24 cellular contexts compared by ENCODE assay signal in the genomic region with DNA sequence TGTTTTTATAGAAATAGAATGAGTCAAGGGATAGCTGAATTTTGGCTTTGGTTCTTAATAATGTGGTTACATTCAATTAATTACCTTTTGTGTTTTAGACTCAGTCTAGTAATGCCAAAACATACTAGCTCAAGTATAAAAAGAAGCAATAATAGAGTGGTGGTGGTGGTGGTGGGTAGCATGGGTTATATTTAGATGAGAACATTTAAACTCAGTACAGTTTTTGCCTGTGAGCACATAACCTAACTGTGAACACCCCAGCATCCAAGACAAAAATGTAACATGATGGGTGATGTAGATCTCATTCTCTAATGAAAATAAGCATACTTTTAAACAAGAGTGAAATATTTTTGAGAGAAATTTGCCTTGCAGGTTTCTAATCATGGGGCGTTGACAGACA. TPM values are rescaled to one million over a fixed set of nuclear protein-coding genes. Genes with fewer than 3 reads are reported as not detected.
DNase-seq lines count a peak whose midpoint lies in the region; ATAC-seq and TF ChIP-seq lines count a peak whose summit lies in the region.
"Had no signal": no experiment of that assay in that cellular context is flagged by ENCODE, and none has a peak within 500 bp of the region (broad histone marks: within the 10 kb centered on the region; RNA-seq: fewer than 3 reads in every experiment).

No MANE protein-coding gene starts in this region.

- TF ChIP-seq CTCF in left ventricle myocardium inferior (IDR thresholded peaks at IDR 0.05; ENCODE audit: borderline replicate concordance) (no peak), heart left ventricle (IDR thresholded peaks at IDR 0.05) (no peak), brain (conservative IDR thresholded peaks at IDR 0.05) (no peak), neutrophil (IDR thresholded peaks at IDR 0.05) (no peak), GM10266 (IDR thresholded peaks at IDR 0.05; ENCODE audit: control insufficient read depth, insufficient read depth, low read depth, missing control alignments) (no peak)

- no peaks in the 10 kb centered on the region for H3K27me3 Mint-ChIP-seq in brain
- H3K27me3 Mint-ChIP-seq: activated naive CD8-positive, alpha-beta T cell treated with anti-CD3 and anti-CD28 coated beads, Interleukin-2, amount 50 U/mL, for 24 hours; activated T-cell treated with anti-CD3 and anti-CD28 coated beads, Interleukin-2, amount 50 U/mL, for 24 hours; IgD-negative memory B cell; memory B cell had no signal

- no peaks in the 10 kb centered on the region for H3K9me3 Mint-ChIP-seq in brain
- H3K9me3 Mint-ChIP-seq: activated naive CD8-positive, alpha-beta T cell treated with anti-CD3 and anti-CD28 coated beads, Interleukin-2, amount 50 U/mL, for 24 hours; activated T-cell treated with anti-CD3 and anti-CD28 coated beads, Interleukin-2, amount 50 U/mL, for 24 hours; CD14-positive monocyte; IgD-negative memory B cell; memory B cell; neural progenitor cell; T-helper 1 cell treated with Interleukin-12 subunit alpha and Interleukin-12 subunit beta and Interleukin-4 antibody, amounts not matched to agents 30 μg/mL and 1 μg/mL, for 36 hours had no signal

- peak overlapping the region; percentile 28 for H3K4me3 ChIP-seq in left ventricle myocardium inferior
- no peak overlapping the region for H3K4me3 ChIP-seq in heart left ventricle
- H3K4me3 ChIP-seq in neutrophil (ENCODE audit: low read depth in 1 of 2, low read length in 1 of 2), result no peak overlapping the region
- H3K4me3 ChIP-seq: neural progenitor cell, upper lobe of right lung had no signal

- H3K27ac ChIP-seq in left ventricle myocardium inferior (replicated peaks) (peak overlapping the region; percentile 36), heart left ventricle (peak overlapping the region in 1 of 12 donors; percentile 18), neutrophil (peak overlapping the region; percentile 27)
- H3K27ac ChIP-seq: neural progenitor cell, upper lobe of right lung had no signal

- H3K27me3 ChIP-seq in left ventricle myocardium inferior (ENCODE audit: low read depth) (no peaks in the 10 kb centered on the region), heart left ventricle (no peaks in the 10 kb centered on the region), neutrophil (no peaks in the 10 kb centered on the region)
- H3K27me3 ChIP-seq: neural progenitor cell, upper lobe of right lung had no signal

- 53 to 78% (median 73%) methylated on average over 1 of the region's 1 CpG for WGBS in heart left ventricle, 4 donors

- no peak for TF ChIP-seq POLR2A in heart left ventricle (IDR thresholded peaks at IDR 0.05)

- peak overlapping the region in 4 of 5 experiments; percentile 4 to 64 (median 39) for H3K4me3 Mint-ChIP-seq in brain
- H3K4me3 Mint-ChIP-seq: activated naive CD8-positive, alpha-beta T cell treated with anti-CD3 and anti-CD28 coated beads, Interleukin-2, amount 50 U/mL, for 24 hours; activated T-cell treated with anti-CD3 and anti-CD28 coated beads, Interleukin-2, amount 50 U/mL, for 24 hours; CD14-positive monocyte; memory B cell; neural progenitor cell; T-helper 1 cell treated with Interleukin-12 subunit alpha and Interleukin-12 subunit beta and Interleukin-4 antibody, amounts not matched to agents 30 μg/mL and 1 μg/mL, for 36 hours had no signal

- no peak for ATAC-seq in heart left ventricle
- ATAC-seq in GM19467 (IDR thresholded peaks at IDR 0.05; ENCODE audit: unreplicated experiment), result no peak
- ATAC-seq: activated naive CD8-positive, alpha-beta T cell treated with anti-CD3 and anti-CD28 coated beads, Interleukin-2, amount 50 U/mL, for 24 hours; sciatic nerve; upper lobe of right lung had no signal

- intact Hi-C loops in left ventricle myocardium inferior (cut with micrococcal nuclease) (no loop called here), heart left ventricle (cut with DNase I) (no loop called here)

- H3K4me1 ChIP-seq in left ventricle myocardium inferior, result peaks cover 96% of the 10 kb centered on the region
- H3K4me1 ChIP-seq in heart left ventricle, result peaks cover 0 to 79% (median 54%) of the 10 kb centered on the region in 12 donors
- H3K4me1 ChIP-seq in neutrophil (ENCODE audit: control insufficient read depth in 1 of 2, insufficient read depth in 1 of 2, low read depth in 1 of 2, low read length in 1 of 2), result peaks cover 31 to 59% of the 10 kb centered on the region in 2 experiments
- H3K4me1 ChIP-seq: Caco-2, neural progenitor cell had no signal

- H3K36me3 ChIP-seq in left ventricle myocardium inferior (peaks cover 13% of the 10 kb centered on the region), heart left ventricle (peaks cover 0 to 10% (median 0%) of the 10 kb centered on the region in 9 donors), neutrophil (no peaks in the 10 kb centered on the region)
- H3K36me3 ChIP-seq: neural progenitor cell, upper lobe of right lung had no signal

- H3K9me3 ChIP-seq in left ventricle myocardium inferior (replicated peaks), result no peaks in the 10 kb centered on the region
- no peaks in the 10 kb centered on the region for H3K9me3 ChIP-seq in heart left ventricle
- H3K9me3 ChIP-seq in neutrophil, result no peaks in the 10 kb centered on the region
- H3K9me3 ChIP-seq: Caco-2, upper lobe of right lung had no signal

- H3K27ac Mint-ChIP-seq in brain, result no peak overlapping the region
- H3K27ac Mint-ChIP-seq: activated naive CD8-positive, alpha-beta T cell treated with anti-CD3 and anti-CD28 coated beads, Interleukin-2, amount 50 U/mL, for 24 hours; activated T-cell treated with anti-CD3 and anti-CD28 coated beads, Interleukin-2, amount 50 U/mL, for 24 hours; neural progenitor cell; T-helper 1 cell treated with Interleukin-12 subunit alpha and Interleukin-12 subunit beta and Interleukin-4 antibody, amounts not matched to agents 30 μg/mL and 1 μg/mL, for 36 hours had no signal

- H3K4me1 Mint-ChIP-seq in brain, result peaks cover 74% of the 10 kb centered on the region
- H3K4me1 Mint-ChIP-seq: neural progenitor cell had no signal

- H3K36me3 Mint-ChIP-seq in brain, result peaks cover 30% of the 10 kb centered on the region
- H3K36me3 Mint-ChIP-seq: neural progenitor cell had no signal

- DNase-seq in left ventricle myocardium inferior (no peak), heart left ventricle (no peak), GM10266 (ENCODE audit: extremely low spot score) (no peak), RPMI8226 (no peak), GF-D8 (lab: John Stamatoyannopoulos, UW) (no peak)
- DNase-seq: 8988T; activated gamma-delta T cell; activated naive CD8-positive, alpha-beta T cell treated with anti-CD3 and anti-CD28 coated beads, Interleukin-2, amount 50 U/mL, for 24 hours; activated T-cell treated with anti-CD3 and anti-CD28 coated beads, Interleukin-2, amount 50 U/mL, for 24 hours; Caco-2; NCI-H1048; NCI-H187; stimulated activated CD4-positive, alpha-beta T cell treated with anti-CD3 and anti-CD28 coated beads, Interleukin-12 subunit alpha, Interleukin-12 subunit beta, amount 100 ng/mL, for 4 hours; stimulated activated CD4-positive, alpha-beta T cell treated with anti-CD3 and anti-CD28 coated beads, Interleukin-4, amount 100 ng/mL, for 1 hour; upper lobe of right lung had no signal

RNA-seq across cellular contexts. Expression of gene CPEB4, which starts 14.2 kb away (rescaled TPM):
- total RNA-seq in left ventricle myocardium inferior (136 TPM), heart left ventricle (100 to 1,000 TPM; 104 to 217 (median 172) TPM)
- polyA plus RNA-seq in heart left ventricle (100 to 1,000 TPM in 1 of 2 donors, 10 to 100 TPM in 1; 28.7 to 158 TPM), brain (ENCODE audit: insufficient read depth, low read depth, low replicate concordance) (9.2 TPM)
